Comparison of ENCODE assay signal across 19 cellular contexts in genomic region chr2:67414867-67415266, GRCh38. TPM values are rescaled to one million over a fixed set of nuclear protein-coding genes. Genes with fewer than 3 reads are reported as not detected.
A peak's percentile ranks its signal among the peaks of the same experiment; 100 is the strongest.
DNase-seq lines count a peak whose midpoint lies in the region; ATAC-seq, FAIRE-seq and TF ChIP-seq lines count a peak whose summit lies in the region.
"Had no signal": no experiment of that assay in that cellular context is flagged by ENCODE, and none has a peak within 500 bp of the region (broad histone marks: within the 10 kb centered on the region; RNA-seq: fewer than 3 reads in every experiment).

No MANE protein-coding gene starts in this region.

- DNase-seq in A549 (ENCODE audit: low read depth in 1 of 2, low spot score in 1 of 2) (peak in 1 of 2 experiments; percentile 11), D721Med (ENCODE audit: insufficient read length, low spot score) (no peak), PC-3 (peak; percentile 23), osteoblast (ENCODE audit: insufficient read length, low spot score, missing footprints) (no peak), psoas muscle (no peak), urothelium cell line (ENCODE audit: low spot score) (no peak)
- DNase-seq: 8988T; Caco-2; CD4-positive, CD25-positive, alpha-beta regulatory T cell; CD8-positive, alpha-beta T cell; DMS 273 treated with DMSO at 0.1 percent for 48 hours; DND-41; GOT3 had no signal

- H3K9me2 ChIP-seq in PC-3 (replicated peaks; ENCODE audit: low read length): no peaks in the 10 kb centered on the region

- no peak for TF ChIP-seq POLR2A in A549 (IDR thresholded peaks at IDR 0.05; ENCODE audit: low read length)

- no peak for TF ChIP-seq EP300 in A549 (IDR thresholded peaks at IDR 0.05)

- no peak for ATAC-seq in A549
- peak; percentile 50 for ATAC-seq in PC-3
- no peak for ATAC-seq in psoas muscle
- ATAC-seq in esophagus mucosa: no peak
- ATAC-seq: CD8-positive, alpha-beta T cell had no signal

- WGBS in A549 (ENCODE audit: missing lambda C conversion rate): 79% methylated on average over 2 of the region's 2 CpGs
- 61 to 76% (median 62%) methylated on average over 2 of the region's 2 CpGs for WGBS in psoas muscle, 3 donors

- no TSS peak for BruUV-seq in PC-3 (replicated peaks; lab: Mats Ljungman, UMichigan)

- H2AFZ ChIP-seq in PC-3 (ENCODE audit: low read length) (no peak overlapping the region), osteoblast (ENCODE audit: low read length) (no peak overlapping the region)

- H3K4me1 ChIP-seq in A549: 0 out of 3 replicates have a peak, but pooled peaks cover 5% of the 10 kb centered on the region
- peaks cover 8% of the 10 kb centered on the region for H3K4me1 ChIP-seq in PC-3 (ENCODE audit: insufficient read depth, low read length)
- H3K4me1 ChIP-seq in osteoblast (ENCODE audit: insufficient read depth, low read length): no peaks in the 10 kb centered on the region
- H3K4me1 ChIP-seq in psoas muscle: no peaks in the 10 kb centered on the region
- H3K4me1 ChIP-seq: BLaER1, Caco-2, HAP-1 had no signal

- POLR2A ChIA-PET in A549 (lab: Yijun Ruan, JAX) (no interaction called here), PC-3 (lab: Charles Lee; ENCODE audit: unreplicated experiment) (no interaction called here)

- TF ChIP-seq RAD21 in A549 (conservative IDR thresholded peaks at IDR 0.05 in 1 of 2, IDR thresholded peaks at IDR 0.05 in 1 of 2): no peak

- H3K79me2 ChIP-seq in PC-3 (ENCODE audit: low read length): no peaks in the 10 kb centered on the region
- no peaks in the 10 kb centered on the region for H3K79me2 ChIP-seq in osteoblast (ENCODE audit: insufficient read depth, low read length)

- no peak for FAIRE-seq in A549 (lab: Jason Lieb, UNC)
- peak; percentile 35 for FAIRE-seq in D721Med (lab: Jason Lieb, UNC)
- no peak for FAIRE-seq in urothelium cell line (lab: Jason Lieb, UNC)
- FAIRE-seq: G401.6, GM12892 had no signal

- H3K9ac ChIP-seq in PC-3 (ENCODE audit: low read length): no peak overlapping the region
- H3K9ac ChIP-seq: BLaER1 had no signal

- TF ChIP-seq CTCF in A549 (IDR thresholded peaks at IDR 0.05) (no peak), D721Med (IDR thresholded peaks at IDR 0.05; ENCODE audit: insufficient read depth, missing control alignments) (no peak), PC-3 (conservative IDR thresholded peaks at IDR 0.05; ENCODE audit: low read depth, low read length) (no peak), osteoblast (IDR thresholded peaks at IDR 0.05; ENCODE audit: extremely low read depth, low read depth, low read length) (no peak), psoas muscle (IDR thresholded peaks at IDR 0.05) (no peak)

- intact Hi-C loops in PC-3 (cut with micrococcal nuclease): no loop called here
- intact Hi-C loops in psoas muscle (cut with DNase I): no loop called here

- H3K36me3 ChIP-seq in PC-3 (ENCODE audit: low read depth, low read length) (peaks cover 4% of the 10 kb centered on the region; the same call in 1 of the 2 replicates), osteoblast (ENCODE audit: insufficient read depth, low read length) (peaks cover 13% of the 10 kb centered on the region), psoas muscle (ENCODE audit: insufficient read depth in 1 of 2, low read depth in 1 of 2) (peaks cover 0 to 18% of the 10 kb centered on the region in 2 donors)

- H3K4me3 ChIP-seq in A549 (no peak overlapping the region), PC-3 (ENCODE audit: low read length) (no peak overlapping the region), osteoblast (ENCODE audit: insufficient read depth, low read length) (peak overlapping the region; percentile 7), psoas muscle (no peak overlapping the region)
- H3K4me3 ChIP-seq: BLaER1, HAP-1 had no signal

- no peaks in the 10 kb centered on the region for H3F3A ChIP-seq in PC-3 (ENCODE audit: low read length, unreplicated experiment)

- H3K9me3 ChIP-seq in A549 (no peaks in the 10 kb centered on the region), PC-3 (ENCODE audit: low read length) (no peaks in the 10 kb centered on the region), osteoblast (ENCODE audit: low read depth, low read length) (no peaks in the 10 kb centered on the region), psoas muscle (no peaks in the 10 kb centered on the region)
- H3K9me3 ChIP-seq: BLaER1, Caco-2, HAP-1 had no signal

- CTCF ChIA-PET in A549 (lab: Yijun Ruan, JAX) (no interaction called here), PC-3 (lab: Charles Lee) (interaction anchor here (0.6 kb wide), 1 partner anchor 49 kb away, joined by 3 read pairs; no protein-coding TSS in a partner anchor)

- H3K27ac ChIP-seq in A549 (no peak overlapping the region), PC-3 (ENCODE audit: low read length) (0 out of 2 replicates have a peak overlapping the region, but pooled peaks have one; percentile 4), osteoblast (ENCODE audit: low read depth, low read length) (no peak overlapping the region), psoas muscle (no peak overlapping the region)
- H3K27ac ChIP-seq: BLaER1, C4-2B had no signal

- H3K4me2 ChIP-seq in A549: peak overlapping the region; percentile 22; the same call in 1 of the 3 replicates
- peak overlapping the region; percentile 18; the same call in 1 of the 2 replicates for H3K4me2 ChIP-seq in PC-3 (ENCODE audit: low read length)
- peak overlapping the region; percentile 13 for H3K4me2 ChIP-seq in osteoblast (ENCODE audit: insufficient read depth, low read length)
- H3K4me2 ChIP-seq: BLaER1 had no signal

- no peaks in the 10 kb centered on the region for H4K20me1 ChIP-seq in PC-3 (ENCODE audit: low read length)
- H4K20me1 ChIP-seq in osteoblast (ENCODE audit: insufficient read depth, low read length): no peaks in the 10 kb centered on the region
- H4K20me1 ChIP-seq: BLaER1 had no signal

- no peaks in the 10 kb centered on the region for H3K27me3 ChIP-seq in PC-3 (ENCODE audit: low read length)
- H3K27me3 ChIP-seq in osteoblast (ENCODE audit: insufficient read depth, low read length): no peaks in the 10 kb centered on the region
- no peaks in the 10 kb centered on the region for H3K27me3 ChIP-seq in psoas muscle (ENCODE audit: insufficient read depth in 3 of 3, low read length in 2 of 3)
- H3K27me3 ChIP-seq: BLaER1 had no signal

TF ChIP-seq in A549, 52 proteins besides CTCF, POLR2A, EP300 and RAD21:
- no peak for TF ChIP-seq MAZ (IDR thresholded peaks at IDR 0.05; ENCODE audit: borderline replicate concordance, low read depth, low read length)
- TF ChIP-seq CBX2 (IDR thresholded peaks at IDR 0.05; ENCODE audit: borderline replicate concordance, low read depth): no peak
- no peak for TF ChIP-seq FOSB (CRISPR knock-in tag; IDR thresholded peaks at IDR 0.05)
- TF ChIP-seq PHF8 (IDR thresholded peaks at IDR 0.05; ENCODE audit: borderline replicate concordance, low read depth): no peak
- no peak for TF ChIP-seq ZSCAN20 (CRISPR knock-in tag; IDR thresholded peaks at IDR 0.05)
- no peak for TF ChIP-seq HES2 (IDR thresholded peaks at IDR 0.05)
- no peak for TF ChIP-seq MYC (IDR thresholded peaks at IDR 0.05; ENCODE audit: borderline replicate concordance, low read length)
- TF ChIP-seq HOXA7 (CRISPR knock-in tag; IDR thresholded peaks at IDR 0.05): no peak
- TF ChIP-seq CEBPB (IDR thresholded peaks at IDR 0.05): no peak
- TF ChIP-seq TP53 (CRISPR knock-in tag; IDR thresholded peaks at IDR 0.05): no peak
- TF ChIP-seq POLR2AphosphoS2 (conservative IDR thresholded peaks at IDR 0.05; ENCODE audit: low read length): no peak
- TF ChIP-seq, protein P1, sequence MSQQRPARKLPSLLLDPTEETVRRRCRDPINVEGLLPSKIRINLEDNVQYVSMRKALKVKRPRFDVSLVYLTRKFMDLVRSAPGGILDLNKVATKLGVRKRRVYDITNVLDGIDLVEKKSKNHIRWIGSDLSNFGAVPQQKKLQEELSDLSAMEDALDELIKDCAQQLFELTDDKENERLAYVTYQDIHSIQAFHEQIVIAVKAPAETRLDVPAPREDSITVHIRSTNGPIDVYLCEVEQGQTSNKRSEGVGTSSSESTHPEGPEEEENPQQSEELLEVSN (IDR thresholded peaks at IDR 0.05; ENCODE audit: borderline replicate concordance, low read depth): no peak
- no peak for TF ChIP-seq RNF2 (IDR thresholded peaks at IDR 0.05; ENCODE audit: borderline replicate concordance, low read depth)
- no peak for TF ChIP-seq NFE2L2 (conservative IDR thresholded peaks at IDR 0.05; ENCODE audit: low read length)
- TF ChIP-seq EHMT2 (IDR thresholded peaks at IDR 0.05; ENCODE audit: low read depth): no peak
- TF ChIP-seq RARB (CRISPR knock-in tag; IDR thresholded peaks at IDR 0.05): no peak
- no peak for TF ChIP-seq ATOH8 (CRISPR knock-in tag; IDR thresholded peaks at IDR 0.05; ENCODE audit: low read depth)
- TF ChIP-seq, protein P2, sequence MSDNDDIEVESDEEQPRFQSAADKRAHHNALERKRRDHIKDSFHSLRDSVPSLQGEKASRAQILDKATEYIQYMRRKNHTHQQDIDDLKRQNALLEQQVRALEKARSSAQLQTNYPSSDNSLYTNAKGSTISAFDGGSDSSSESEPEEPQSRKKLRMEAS (IDR thresholded peaks at IDR 0.05): no peak

RNA-seq across cellular contexts. Expression of gene ETAA1, which starts 17.7 kb away (rescaled TPM):
- 19.3 and 28.1 TPM in 2 replicates for polyA plus RNA-seq in A549 (2011; rRNA removed)
- polyA plus RNA-seq in A549 (2012; cell fraction: cytosol; rRNA removed): 4.2 and 4.4 TPM in 2 replicates
- 2.5 and 3.7 TPM in 2 replicates for polyA plus RNA-seq in A549 (2012; cell fraction: nucleus; rRNA removed)
- 11.9 to 14.5 TPM (median 13.0 TPM) in 3 replicates for polyA plus RNA-seq in A549 (2017; fragmentation: RNase III; extraction: RNeasy Plus Mini Kit Qiagen cat#74134 plus additional on column Dnase treatment)
- polyA minus RNA-seq in A549 (2011; rRNA and poly(A)+ RNA removed): 4.7 and 5.9 TPM in 2 replicates
- total RNA-seq in PC-3 (2014; rRNA removed): 12.1 and 14.0 TPM in 2 replicates
- 20.6 and 22.1 TPM in 2 replicates for total RNA-seq in osteoblast
- total RNA-seq in psoas muscle: 1 to 10 TPM; 2.7 to 3.6 (median 2.9) TPM
- 1 to 10 TPM; 1.9 to 3.8 (median 2.4) TPM for polyA plus RNA-seq in psoas muscle
- 6.4 TPM for total RNA-seq in esophagus mucosa
